Comparison of ENCODE assay signal across 12 cellular contexts in genomic region chr7:127678947-127679346, GRCh38. TPM values are rescaled to one million over a fixed set of nuclear protein-coding genes. Genes with fewer than 3 reads are reported as not detected.
DNase-seq lines count a peak whose midpoint lies in the region; ATAC-seq and TF ChIP-seq lines count a peak whose summit lies in the region.
"Had no signal": no experiment of that assay in that cellular context is flagged by ENCODE, and none has a peak within 500 bp of the region (broad histone marks: within the 10 kb centered on the region; RNA-seq: fewer than 3 reads in every experiment).

No MANE protein-coding gene starts in this region.

- H3K4me1 Mint-ChIP-seq in activated T-helper 1 cell treated with anti-CD3 and anti-CD28 coated beads, Interleukin-12 subunit alpha, Interleukin-12 subunit beta, Interleukin-2, Interleukin-4 antibody, amounts not matched to agents 30 ng/mL and 10 ng/mL and 1 ng/mL, durations not matched to agents 14 hours and 24 hours and 36 hours (ENCODE audit: low read depth) = peaks cover 66% of the 10 kb centered on the region

- peak overlapping the region; percentile 77 for H3K27ac Mint-ChIP-seq in activated T-helper 1 cell treated with anti-CD3 and anti-CD28 coated beads, Interleukin-12 subunit alpha, Interleukin-12 subunit beta, Interleukin-2, Interleukin-4 antibody, amounts not matched to agents 30 ng/mL and 10 ng/mL and 1 ng/mL, durations not matched to agents 14 hours and 24 hours and 36 hours

- peaks cover 18% of the 10 kb centered on the region for H3K9me3 Mint-ChIP-seq in activated T-helper 1 cell treated with anti-CD3 and anti-CD28 coated beads, Interleukin-12 subunit alpha, Interleukin-12 subunit beta, Interleukin-2, Interleukin-4 antibody, amounts not matched to agents 30 ng/mL and 10 ng/mL and 1 ng/mL, durations not matched to agents 14 hours and 24 hours and 36 hours

- no peak overlapping the region for H3K4me3 ChIP-seq in AG04449 (ENCODE audit: low read depth, low read length)
- H3K4me3 ChIP-seq: adrenal gland had no signal

- H3K4me3 Mint-ChIP-seq in activated T-helper 1 cell treated with anti-CD3 and anti-CD28 coated beads, Interleukin-12 subunit alpha, Interleukin-12 subunit beta, Interleukin-2, Interleukin-4 antibody, amounts not matched to agents 30 ng/mL and 10 ng/mL and 1 ng/mL, durations not matched to agents 14 hours and 24 hours and 36 hours = peak overlapping the region; percentile 36

- H3K36me3 Mint-ChIP-seq in activated T-helper 1 cell treated with anti-CD3 and anti-CD28 coated beads, Interleukin-12 subunit alpha, Interleukin-12 subunit beta, Interleukin-2, Interleukin-4 antibody, amounts not matched to agents 30 ng/mL and 10 ng/mL and 1 ng/mL, durations not matched to agents 14 hours and 24 hours and 36 hours (ENCODE audit: low read depth) = peaks cover 43% of the 10 kb centered on the region

- CTCF ChIA-PET in AG04449 (lab: Yijun Ruan, JAX) = interaction anchor here (1.0 to 1.9 kb wide), 5 partner anchors 12 to 531 kb away, joined by 3 to 9 read pairs (median 5); no protein-coding TSS in a partner anchor

- TF ChIP-seq CTCF in AG04449 (IDR thresholded peaks at IDR 0.05; ENCODE audit: insufficient read depth, low read length, missing control alignments) = no peak

- intact Hi-C loops in activated T-helper 1 cell treated with anti-CD3 and anti-CD28 coated beads, Interleukin-12 subunit alpha, Interleukin-12 subunit beta, Interleukin-2, Interleukin-4 antibody, amounts not matched to agents 30 ng/mL and 10 ng/mL and 1 ng/mL, durations not matched to agents 14 hours and 24 hours and 36 hours (cut with micrococcal nuclease) = loop anchor here (1.0 to 2.0 kb wide), 2 partner anchors 10 to 24 kb away; no protein-coding TSS in a partner anchor

- POLR2A ChIA-PET in AG04449 (lab: Yijun Ruan, JAX) = no interaction called here

- H3K27me3 Mint-ChIP-seq in activated T-helper 1 cell treated with anti-CD3 and anti-CD28 coated beads, Interleukin-12 subunit alpha, Interleukin-12 subunit beta, Interleukin-2, Interleukin-4 antibody, amounts not matched to agents 30 ng/mL and 10 ng/mL and 1 ng/mL, durations not matched to agents 14 hours and 24 hours and 36 hours (ENCODE audit: insufficient read depth) = no peaks in the 10 kb centered on the region
- H3K27me3 Mint-ChIP-seq: IgD-negative memory B cell had no signal

- ATAC-seq in GM19025 (IDR thresholded peaks at IDR 0.05; ENCODE audit: low read depth, unreplicated experiment) (peak; percentile 74), HG02885 (IDR thresholded peaks at IDR 0.05; ENCODE audit: poor library complexity, unreplicated experiment) (peak; percentile 91)

- DNase-seq in AG04449 (ENCODE audit: low read depth, low spot score) (peak; percentile 12), NCI-H1930 (lab: John Stamatoyannopoulos, UW) (no peak), retina (no peak), ureter (ENCODE audit: low spot score) (no peak), islet precursor cell (no peak)
- DNase-seq in activated T-helper 1 cell treated with anti-CD3 and anti-CD28 coated beads, Interleukin-12 subunit alpha, Interleukin-12 subunit beta, Interleukin-2, Interleukin-4 antibody, amounts not matched to agents 30 ng/mL and 10 ng/mL and 1 ng/mL, durations not matched to agents 14 hours and 24 hours and 36 hours (ENCODE audit: low spot score) = peak; percentile 5
- DNase-seq: adrenal gland; Caco-2; stimulated activated CD4-positive, alpha-beta T cell treated with anti-CD3 and anti-CD28 coated beads, Interleukin-15, amount 100 ng/mL, for 24 hours had no signal

RNA-seq across cellular contexts. Expression of gene SND1, which starts 27.0 kb away (rescaled TPM):
- 281 and 292 TPM in 2 replicates for total RNA-seq in activated T-helper 1 cell treated with anti-CD3 and anti-CD28 coated beads, Interleukin-12 subunit alpha, Interleukin-12 subunit beta, Interleukin-2, Interleukin-4 antibody, amounts not matched to agents 30 ng/mL and 10 ng/mL and 1 ng/mL, durations not matched to agents 14 hours and 24 hours and 36 hours
- total RNA-seq in ureter = 208 TPM

Comparison
In these comparisons a context has a peak if more than half of its experiments do, and no peak if none do; other contexts are left out.
1. DNase-seq: peak in AG04449 (single experiment) and activated T-helper 1 cell treated with anti-CD3 and anti-CD28 coated beads, Interleukin-12 subunit alpha, Interleukin-12 subunit beta, Interleukin-2, Interleukin-4 antibody, amounts not matched to agents 30 ng/mL and 10 ng/mL and 1 ng/mL, durations not matched to agents 14 hours and 24 hours and 36 hours (single experiment); none in NCI-H1930 (0 of 2), retina (single experiment), ureter (single experiment) and islet precursor cell (single experiment).